In the genomic region with DNA sequence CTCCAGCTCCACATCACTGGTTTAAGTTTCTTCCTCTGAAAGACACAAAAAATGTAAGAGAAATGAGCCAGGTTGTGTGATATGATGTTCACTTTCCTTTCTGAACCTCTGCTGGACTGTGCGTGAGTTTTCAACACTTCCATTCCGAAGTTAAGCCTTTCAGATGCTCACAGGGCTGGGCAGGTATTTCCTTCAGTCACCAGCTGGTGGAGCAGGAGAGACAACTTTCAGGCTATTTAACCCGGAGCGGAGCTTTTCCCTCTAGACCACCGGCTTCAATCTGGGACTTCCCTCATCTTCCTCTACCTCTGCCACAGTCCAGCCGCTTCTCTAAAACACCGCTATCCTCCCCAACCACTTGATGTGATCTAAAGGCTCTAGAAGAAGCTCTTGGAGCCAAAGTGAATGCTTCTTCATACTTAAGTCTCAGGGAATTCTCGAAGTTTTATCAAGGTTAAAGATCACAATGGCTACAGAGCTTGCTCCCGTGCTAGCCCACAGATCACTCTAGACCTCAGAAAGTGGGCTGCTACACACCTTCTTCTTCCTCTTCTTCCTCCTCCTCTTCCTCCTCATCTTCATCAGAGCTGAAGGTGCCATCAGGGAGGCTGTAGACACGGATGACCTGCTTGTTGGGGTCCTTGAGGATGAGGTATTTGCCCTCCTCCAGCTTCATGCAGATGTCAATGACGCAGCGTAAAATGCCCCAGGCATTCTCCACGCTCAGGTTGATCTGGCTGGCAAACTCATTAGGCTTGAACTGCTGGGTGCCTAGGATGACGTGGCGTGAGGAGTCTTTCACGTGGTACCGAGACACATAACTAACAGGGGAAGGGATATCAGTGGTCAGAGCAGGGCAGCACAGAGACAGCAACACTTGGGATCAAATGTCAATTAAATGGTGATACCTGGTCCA, we compare ENCODE assay signal across 1 cellular context.
A peak's percentile ranks its signal among the peaks of the same experiment; 100 is the strongest.
TF ChIP-seq lines count a peak whose summit lies in the region.

No MANE protein-coding gene starts in this region.

TF ChIP-seq in GM12878, 131 proteins besides CTCF, POLR2A, EP300 and RAD21:
- TF ChIP-seq DPF2 (IDR thresholded peaks at IDR 0.05) = no peak
- TF ChIP-seq YY1 (IDR thresholded peaks at IDR 0.05; ENCODE audit: low read depth, low read length) = 0 out of 2 replicates have a peak, but pooled peaks have one; percentile 16
- TF ChIP-seq SMC3 (IDR thresholded peaks at IDR 0.05; ENCODE audit: borderline replicate concordance, low read length) = peak; percentile 7; the same call in 1 of the 2 replicates
TF ChIP-seq in GM12878: peak in this region for 2.
